Comparison of ENCODE assay signal across 16 cellular contexts in genomic region chr3:129352045-129352444, GRCh38.
A peak's percentile ranks its signal among the peaks of the same experiment; 100 is the strongest.
DNase-seq lines count a peak whose midpoint lies in the region; ATAC-seq and TF ChIP-seq lines count a peak whose summit lies in the region.
"Had no signal": no experiment of that assay in that cellular context is flagged by ENCODE, and none has a peak within 500 bp of the region (broad histone marks: within the 10 kb centered on the region; RNA-seq: fewer than 3 reads in every experiment).

No MANE protein-coding gene starts in this region.

- H3K4me1 ChIP-seq in Loucy (ENCODE audit: insufficient read depth, low read length, poor library complexity, severe bottlenecking): peaks cover 5% of the 10 kb centered on the region
- H3K4me1 ChIP-seq in neural progenitor cell: no peaks in the 10 kb centered on the region
- H3K4me1 ChIP-seq: colonic mucosa had no signal

- peak; percentile 25 for TF ChIP-seq CTCF in GM12865 (IDR thresholded peaks at IDR 0.05; ENCODE audit: insufficient read depth, low read depth, low read length, missing control alignments)
- peak; percentile 47 for TF ChIP-seq CTCF in Loucy (conservative IDR thresholded peaks at IDR 0.05; ENCODE audit: low read length)
- TF ChIP-seq CTCF in chondrocyte (IDR thresholded peaks at IDR 0.05): peak; percentile 33
- peak; percentile 41 for TF ChIP-seq CTCF in neural progenitor cell (IDR thresholded peaks at IDR 0.05)

- H3K4me3 ChIP-seq in GM12865 (ENCODE audit: low read depth, low read length) (no peak overlapping the region), Loucy (ENCODE audit: low read length, poor library complexity, severe bottlenecking) (no peak overlapping the region), neural progenitor cell (no peak overlapping the region)
- H3K4me3 ChIP-seq: colonic mucosa had no signal

- H3K9ac ChIP-seq in Loucy (ENCODE audit: low read depth, low read length, poor library complexity, severe bottlenecking): no peak overlapping the region
- no peak overlapping the region for H3K9ac ChIP-seq in neural progenitor cell

- H3K9me2 ChIP-seq in Loucy (replicated peaks; ENCODE audit: low read depth, low read length): no peaks in the 10 kb centered on the region

- no peaks in the 10 kb centered on the region for H3K36me3 ChIP-seq in Loucy (ENCODE audit: insufficient read depth, low read length)
- no peaks in the 10 kb centered on the region for H3K36me3 ChIP-seq in neural progenitor cell
- H3K36me3 ChIP-seq: colonic mucosa had no signal

- H3F3A ChIP-seq in Loucy (ENCODE audit: low read depth): no peaks in the 10 kb centered on the region
- H3F3A ChIP-seq in neural progenitor cell (ENCODE audit: low read depth): no peaks in the 10 kb centered on the region

- no peaks in the 10 kb centered on the region for H3K27me3 ChIP-seq in Loucy (ENCODE audit: insufficient read depth, low read length, poor library complexity, severe bottlenecking)
- H3K27me3 ChIP-seq in neural progenitor cell: no peaks in the 10 kb centered on the region
- H3K27me3 ChIP-seq: colonic mucosa had no signal

- peak; percentile 8 for DNase-seq in GM12865 (ENCODE audit: low read depth)
- no peak for DNase-seq in chondrocyte (ENCODE audit: low spot score)
- no peak for DNase-seq in neural progenitor cell (ENCODE audit: low spot score)
- no peak for DNase-seq in UCSD-AML1 (lab: John Stamatoyannopoulos, UW; ENCODE audit: unreplicated experiment)
- DNase-seq in kidney tubule cell (ENCODE audit: low spot score): no peak
- DNase-seq in cerebellar nuclear complex (lab: John Stamatoyannopoulos, UW): no peak
- DNase-seq: activated CD4-positive, alpha-beta memory T cell treated with anti-CD3 and anti-CD28 coated beads, Interleukin-2, amount 10 ng/mL, durations not matched to agents 7 days and 5 days; colonic mucosa; COR-L47; KBM-7; NCI-H2081; trophoblast cell had no signal

- H3K9me3 ChIP-seq in Loucy (ENCODE audit: insufficient read depth, low read depth, low read length) (no peaks in the 10 kb centered on the region), neural progenitor cell (ENCODE audit: low read depth) (no peaks in the 10 kb centered on the region)
- H3K9me3 ChIP-seq: colonic mucosa had no signal

- H3K79me2 ChIP-seq in Loucy (ENCODE audit: insufficient read depth, low read length) (no peaks in the 10 kb centered on the region), neural progenitor cell (ENCODE audit: low read depth) (no peaks in the 10 kb centered on the region)

- no peaks in the 10 kb centered on the region for H3K36me3 Mint-ChIP-seq in chondrocyte (ENCODE audit: low read depth)
- no peaks in the 10 kb centered on the region for H3K36me3 Mint-ChIP-seq in neural progenitor cell
- H3K36me3 Mint-ChIP-seq: activated naive CD4-positive, alpha-beta T cell treated with anti-CD3 and anti-CD28 coated beads, Interleukin-2, amount 50 U/mL, for 24 hours had no signal

- H2AFZ ChIP-seq in Loucy (ENCODE audit: low read length) (no peak overlapping the region), neural progenitor cell (replicated peaks) (no peak overlapping the region)

- H3K9me3 Mint-ChIP-seq in chondrocyte (ENCODE audit: low read depth) (no peaks in the 10 kb centered on the region), neural progenitor cell (no peaks in the 10 kb centered on the region)
- H3K9me3 Mint-ChIP-seq: activated CD4-positive, alpha-beta memory T cell treated with anti-CD3 and anti-CD28 coated beads, Interleukin-2, amount 10 ng/mL, durations not matched to agents 7 days and 5 days; activated naive CD4-positive, alpha-beta T cell treated with anti-CD3 and anti-CD28 coated beads, Interleukin-2, amount 50 U/mL, for 24 hours; T-helper 1 cell treated with Interleukin-12 subunit alpha and Interleukin-12 subunit beta and Interleukin-4 antibody, amounts not matched to agents 30 μg/mL and 1 μg/mL, for 36 hours had no signal

- no peak overlapping the region for H3K27ac ChIP-seq in neural progenitor cell
- H3K27ac ChIP-seq: colonic mucosa had no signal

- H3K27me3 Mint-ChIP-seq in chondrocyte (ENCODE audit: low read depth): peaks cover 2% of the 10 kb centered on the region
- peaks cover 6% of the 10 kb centered on the region for H3K27me3 Mint-ChIP-seq in neural progenitor cell (ENCODE audit: insufficient read depth, low read depth)
- H3K27me3 Mint-ChIP-seq: activated CD4-positive, alpha-beta memory T cell treated with anti-CD3 and anti-CD28 coated beads, Interleukin-2, amount 10 ng/mL, durations not matched to agents 7 days and 5 days; activated naive CD4-positive, alpha-beta T cell treated with anti-CD3 and anti-CD28 coated beads, Interleukin-2, amount 50 U/mL, for 24 hours had no signal

- no peak for ATAC-seq in GM18519 (IDR thresholded peaks at IDR 0.05; ENCODE audit: low FRiP score, unreplicated experiment)

- H3K4me1 Mint-ChIP-seq in chondrocyte (ENCODE audit: low read depth) (peaks cover 2% of the 10 kb centered on the region), neural progenitor cell (peaks cover 7% of the 10 kb centered on the region)

- no peak overlapping the region for H3K4me3 Mint-ChIP-seq in chondrocyte (ENCODE audit: unreplicated experiment)
- H3K4me3 Mint-ChIP-seq in neural progenitor cell: no peak overlapping the region
- H3K4me3 Mint-ChIP-seq: activated CD4-positive, alpha-beta memory T cell treated with anti-CD3 and anti-CD28 coated beads, Interleukin-2, amount 10 ng/mL, durations not matched to agents 7 days and 5 days; activated naive CD4-positive, alpha-beta T cell treated with anti-CD3 and anti-CD28 coated beads, Interleukin-2, amount 50 U/mL, for 24 hours; T-helper 1 cell treated with Interleukin-12 subunit alpha and Interleukin-12 subunit beta and Interleukin-4 antibody, amounts not matched to agents 30 μg/mL and 1 μg/mL, for 36 hours had no signal

- no peaks in the 10 kb centered on the region for H4K20me1 ChIP-seq in Loucy (ENCODE audit: insufficient read depth, low read length, poor library complexity, severe bottlenecking)
- H4K20me1 ChIP-seq in neural progenitor cell (ENCODE audit: low read depth): no peaks in the 10 kb centered on the region

- H3K4me2 ChIP-seq in Loucy (ENCODE audit: low read depth, low read length, poor library complexity, severe bottlenecking): no peak overlapping the region
- no peak overlapping the region for H3K4me2 ChIP-seq in neural progenitor cell

- no peak overlapping the region for H3K27ac Mint-ChIP-seq in chondrocyte (ENCODE audit: unreplicated experiment)
- no peak overlapping the region for H3K27ac Mint-ChIP-seq in neural progenitor cell
- H3K27ac Mint-ChIP-seq: activated CD4-positive, alpha-beta memory T cell treated with anti-CD3 and anti-CD28 coated beads, Interleukin-2, amount 10 ng/mL, durations not matched to agents 7 days and 5 days; activated naive CD4-positive, alpha-beta T cell treated with anti-CD3 and anti-CD28 coated beads, Interleukin-2, amount 50 U/mL, for 24 hours; T-helper 1 cell treated with Interleukin-12 subunit alpha and Interleukin-12 subunit beta and Interleukin-4 antibody, amounts not matched to agents 30 μg/mL and 1 μg/mL, for 36 hours had no signal
